1 cellular context compared by ENCODE assay signal in genomic region chr10:100009283-100009792, GRCh38.
TF ChIP-seq lines count a peak whose summit lies in the region.

No MANE protein-coding gene starts in this region.

TF ChIP-seq in GM12878, 131 proteins besides CTCF, POLR2A, EP300 and RAD21 (continued from another document):
- TF ChIP-seq HDGF (IDR thresholded peaks at IDR 0.05) (no peak), SMC3 (IDR thresholded peaks at IDR 0.05; ENCODE audit: borderline replicate concordance, low read length) (peak; percentile 17; the same call in 1 of the 2 replicates), SUPT20H (IDR thresholded peaks at IDR 0.05; ENCODE audit: borderline replicate concordance, control insufficient read depth, low read depth, low read length) (no peak)
- TF ChIP-seq, protein P1, sequence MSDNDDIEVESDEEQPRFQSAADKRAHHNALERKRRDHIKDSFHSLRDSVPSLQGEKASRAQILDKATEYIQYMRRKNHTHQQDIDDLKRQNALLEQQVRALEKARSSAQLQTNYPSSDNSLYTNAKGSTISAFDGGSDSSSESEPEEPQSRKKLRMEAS (IDR thresholded peaks at IDR 0.05; ENCODE audit: low read depth, low read length), result 0 out of 2 replicates have a peak, but pooled peaks have one; percentile 6
